In genomic region chr16:90035902-90036301, GRCh38 we compare ENCODE assay signal across 17 cellular contexts. TPM values are rescaled to one million over a fixed set of nuclear protein-coding genes. Genes with fewer than 3 reads are reported as not detected.
"Had no signal": no experiment of that assay in that cellular context is flagged by ENCODE, and none has a peak within 500 bp of the region (broad histone marks: within the 10 kb centered on the region; RNA-seq: fewer than 3 reads in every experiment).

No MANE protein-coding gene starts in this region.

- H3K27me3 ChIP-seq: hepatocyte, tibial nerve had no signal

- DNase-seq: activated CD4-positive, alpha-beta T cell treated with anti-CD3 and anti-CD28 coated beads, Interleukin-2, amount 50 U/mL, for 1 hour; activated effector memory CD4-positive, alpha-beta T cell treated with Interleukin-2 at 50 U/mL for 16 hours; activated T-cell treated with anti-CD3 and anti-CD28 coated beads, Interleukin-2, amount 50 U/mL, for 24 hours; cortex of kidney; effector memory CD4-positive, alpha-beta T cell; midbrain; naive thymus-derived CD4-positive, alpha-beta T cell; right cardiac atrium had no signal

- H3K4me3 ChIP-seq: hepatocyte, smooth muscle cell, tibial nerve had no signal

- H3K27me3 Mint-ChIP-seq: activated T-cell treated with anti-CD3 and anti-CD28 coated beads, Interleukin-2, amount 50 U/mL, for 24 hours; progenitor cell of endocrine pancreas had no signal

- H3K4me3 Mint-ChIP-seq: activated T-cell treated with anti-CD3 and anti-CD28 coated beads, Interleukin-2, amount 50 U/mL, for 24 hours; naive thymus-derived CD4-positive, alpha-beta T cell; stimulated activated effector memory CD8-positive, alpha-beta T cell treated with anti-CD3 and anti-CD28 coated beads, Interleukin-12 subunit alpha, Interleukin-12 subunit beta, amount 100 ng/mL, for 72 hours had no signal

- H3K9me3 ChIP-seq: tibial nerve had no signal

- H3K27ac Mint-ChIP-seq: activated T-cell treated with anti-CD3 and anti-CD28 coated beads, Interleukin-2, amount 50 U/mL, for 24 hours; progenitor cell of endocrine pancreas; stimulated activated effector memory CD8-positive, alpha-beta T cell treated with anti-CD3 and anti-CD28 coated beads, Interleukin-12 subunit alpha, Interleukin-12 subunit beta, amount 100 ng/mL, for 72 hours had no signal

- H3K4me2 ChIP-seq: hepatocyte, smooth muscle cell had no signal

- H2AFZ ChIP-seq: hepatocyte had no signal

- H3K4me1 ChIP-seq: tibial nerve had no signal

- ATAC-seq: activated naive CD4-positive, alpha-beta T cell treated with anti-CD3 and anti-CD28 coated beads, Interleukin-2, amount 50 U/mL, for 72 hours; naive thymus-derived CD4-positive, alpha-beta T cell; right cardiac atrium; stimulated activated effector memory CD8-positive, alpha-beta T cell treated with anti-CD3 and anti-CD28 coated beads, Interleukin-12 subunit alpha, Interleukin-12 subunit beta, amount 100 ng/mL, for 72 hours had no signal

- H3K27ac ChIP-seq: hepatocyte, tibial nerve had no signal

RNA-seq across cellular contexts. Expression of gene PRDM7, which starts 41.2 kb away (rescaled TPM):
- total RNA-seq: activated naive CD4-positive, alpha-beta T cell treated with anti-CD3 and anti-CD28 coated beads, Interleukin-2, amount 50 U/mL, for 72 hours; epithelial cell of proximal tubule; hepatocyte; lower leg skin; naive thymus-derived CD4-positive, alpha-beta T cell; progenitor cell of endocrine pancreas; right cardiac atrium; smooth muscle cell; T-helper 2 cell treated with Interferon-gamma antibody and Interleukin-4, amounts not matched to agents 100 ng/mL and 5 ng/mL, for 36 hours; tibial nerve had no signal
- polyA plus RNA-seq: hepatocyte; naive thymus-derived CD4-positive, alpha-beta T cell; right cardiac atrium; smooth muscle cell had no signal
